ENCODE assay signal across 11 cellular contexts in the genomic region with DNA sequence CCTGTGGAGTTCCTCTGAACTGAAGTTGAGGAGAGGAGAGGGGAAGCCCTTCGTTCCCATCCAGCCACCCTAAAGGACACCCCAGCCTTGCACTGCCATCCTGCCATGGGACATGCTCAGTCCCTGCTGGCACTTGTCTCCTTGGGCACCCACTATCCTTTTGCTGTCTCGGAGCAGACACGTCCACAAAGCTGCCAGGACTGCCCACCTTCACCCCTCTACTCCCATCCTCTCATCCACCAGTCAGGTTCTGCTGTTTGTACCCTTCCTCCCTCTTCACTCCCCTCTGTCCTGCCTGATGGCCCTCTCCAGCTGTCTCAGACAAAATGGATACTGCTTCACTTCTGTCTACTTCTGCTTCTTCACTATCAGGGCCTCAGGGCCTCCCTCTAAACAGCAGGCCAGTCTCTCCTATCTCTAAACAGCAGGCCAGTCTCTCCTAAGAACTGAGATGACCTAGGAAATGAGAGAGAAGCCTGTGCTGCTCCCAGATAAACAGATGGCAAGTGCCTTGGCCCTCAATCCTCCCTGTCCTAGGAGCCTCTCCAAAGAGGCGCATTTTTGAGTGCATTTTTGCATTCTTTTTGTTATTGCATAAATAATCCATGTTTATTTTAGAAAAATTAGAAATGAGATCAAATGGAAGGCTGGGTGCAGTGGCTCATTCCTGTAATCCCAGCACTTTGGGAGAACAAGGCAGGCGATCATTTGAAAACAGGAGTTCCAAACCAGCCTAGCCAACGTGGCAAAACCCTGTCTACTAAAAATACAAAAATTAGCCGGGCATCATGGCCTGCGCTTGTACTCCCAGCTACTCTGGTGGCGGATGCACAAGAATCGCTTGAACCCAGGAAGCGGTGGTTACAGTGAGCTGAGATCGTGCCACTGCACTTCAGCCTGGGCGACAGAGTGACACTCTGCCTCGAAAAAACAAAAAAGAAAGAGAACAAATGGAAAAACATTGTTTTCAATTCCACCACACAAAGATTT. TPM values are rescaled to one million over a fixed set of nuclear protein-coding genes. Genes with fewer than 3 reads are reported as not detected.
DNase-seq lines count a peak whose midpoint lies in the region.
"Had no signal": no experiment of that assay in that cellular context is flagged by ENCODE, and none has a peak within 500 bp of the region (broad histone marks: within the 10 kb centered on the region; RNA-seq: fewer than 3 reads in every experiment).

No MANE protein-coding gene starts in this region.

- H3K14ac ChIP-seq in neuronal stem cell (ENCODE audit: low read length) = no peak overlapping the region

- no peak overlapping the region for H3K9ac ChIP-seq in neuronal stem cell (ENCODE audit: low read depth, low read length, poor library complexity)

- POLR2A ChIA-PET in activated CD4-positive, alpha-beta T cell treated with anti-CD3 and anti-CD28 coated beads, Interleukin-2, amount 10 ng/mL, durations not matched to agents 7 days and 5 days (lab: Charles Lee) = no interaction called here

- no peaks in the 10 kb centered on the region for H3K27me3 Mint-ChIP-seq in activated CD4-positive, alpha-beta T cell treated with anti-CD3 and anti-CD28 coated beads, Interleukin-2, amount 10 ng/mL, durations not matched to agents 7 days and 5 days
- H3K27me3 Mint-ChIP-seq in activated naive CD8-positive, alpha-beta T cell treated with anti-CD3 and anti-CD28 coated beads for 36 hours = no peaks in the 10 kb centered on the region

- H3K4me3 Mint-ChIP-seq in activated CD4-positive, alpha-beta T cell treated with anti-CD3 and anti-CD28 coated beads, Interleukin-2, amount 10 ng/mL, durations not matched to agents 7 days and 5 days = peak overlapping the region; percentile 19
- peak overlapping the region; percentile 39 for H3K4me3 Mint-ChIP-seq in activated naive CD8-positive, alpha-beta T cell treated with anti-CD3 and anti-CD28 coated beads for 36 hours

- no peak overlapping the region for H3K18ac ChIP-seq in neuronal stem cell (ENCODE audit: low read length)

- H3K27me3 ChIP-seq in neuronal stem cell (ENCODE audit: control insufficient read depth in 3 of 3, insufficient read depth in 3 of 3, low read depth in 1 of 3, low read length in 3 of 3) = no peaks in the 10 kb centered on the region

- peaks cover 3% of the 10 kb centered on the region for H3K79me1 ChIP-seq in neuronal stem cell (ENCODE audit: low read depth, low read length)

- peaks cover 30% of the 10 kb centered on the region for H3K4me1 Mint-ChIP-seq in activated CD4-positive, alpha-beta T cell treated with anti-CD3 and anti-CD28 coated beads, Interleukin-2, amount 10 ng/mL, durations not matched to agents 7 days and 5 days
- peaks cover 29% of the 10 kb centered on the region for H3K4me1 Mint-ChIP-seq in activated naive CD8-positive, alpha-beta T cell treated with anti-CD3 and anti-CD28 coated beads for 36 hours

- peak overlapping the region in 1 of 2 donors; percentile 61 for H3K4me3 ChIP-seq in neuronal stem cell (ENCODE audit: low read length in 2 of 2)
- H3K4me3 ChIP-seq: mucosa of descending colon had no signal

- no peak overlapping the region for H4K91ac ChIP-seq in neuronal stem cell (ENCODE audit: low read depth, low read length, poor library complexity)

- peak overlapping the region; percentile 6 for H2BK15ac ChIP-seq in neuronal stem cell (ENCODE audit: low read length)

- H3K9me3 ChIP-seq in neuronal stem cell (replicated peaks in 1 of 2; ENCODE audit: control insufficient read depth in 2 of 2, insufficient read depth in 1 of 2, low read depth in 1 of 2, low read length in 2 of 2) = no peaks in the 10 kb centered on the region
- H3K9me3 ChIP-seq: mucosa of descending colon had no signal

- no peak overlapping the region for H3K27ac ChIP-seq in neuronal stem cell (replicated peaks; ENCODE audit: low read length)

- H2AFZ ChIP-seq in neuronal stem cell (ENCODE audit: low read length) = peak overlapping the region; percentile 84

- peak overlapping the region; percentile 5 for H4K8ac ChIP-seq in neuronal stem cell (ENCODE audit: low read depth, low read length)

- no peaks in the 10 kb centered on the region for H3K36me3 ChIP-seq in neuronal stem cell (replicated peaks in 1 of 2; ENCODE audit: control insufficient read depth in 2 of 2, insufficient read depth in 2 of 2, low read length in 2 of 2)

- H3K4me2 ChIP-seq in neuronal stem cell (ENCODE audit: insufficient read depth, low read length, poor library complexity, severe bottlenecking) = no peak overlapping the region

- WGBS in neuronal stem cell (ENCODE audit: extremely low coverage in 2 of 2, insufficient read length in 2 of 2, insufficient replicate concordance in 1 of 2), 2 donors = no CpG with 5 or more reads among the region's 14 CpGs

- H3K4me1 ChIP-seq in neuronal stem cell (ENCODE audit: control insufficient read depth in 2 of 2, insufficient read depth in 1 of 2, low read depth in 1 of 2, low read length in 2 of 2) = peaks cover 0 to 1% of the 10 kb centered on the region in 2 donors

- no peak overlapping the region for H2AK5ac ChIP-seq in neuronal stem cell (ENCODE audit: low read depth, low read length)

- H3K4ac ChIP-seq in neuronal stem cell (ENCODE audit: low read length) = no peak overlapping the region

- no peak overlapping the region for H2BK5ac ChIP-seq in neuronal stem cell (ENCODE audit: low read length)

- CTCF ChIA-PET in activated CD4-positive, alpha-beta T cell treated with anti-CD3 and anti-CD28 coated beads, Interleukin-2, amount 10 ng/mL, durations not matched to agents 7 days and 5 days (lab: Charles Lee) = interaction anchor here (0.6 to 2.4 kb wide), 2 partner anchors 15 to 487 kb away, joined by 3 to 9 read pairs; no protein-coding TSS in a partner anchor

- H3K27ac Mint-ChIP-seq in activated CD4-positive, alpha-beta T cell treated with anti-CD3 and anti-CD28 coated beads, Interleukin-2, amount 10 ng/mL, durations not matched to agents 7 days and 5 days = peak overlapping the region; percentile 93
- H3K27ac Mint-ChIP-seq in activated naive CD8-positive, alpha-beta T cell treated with anti-CD3 and anti-CD28 coated beads for 36 hours = peak overlapping the region; percentile 94

- DNase-seq in activated CD4-positive, alpha-beta T cell treated with anti-CD3 and anti-CD28 coated beads, Interleukin-2, amount 10 ng/mL, durations not matched to agents 7 days and 5 days = peak; percentile 56
- no peak for DNase-seq in activated CD4-positive, alpha-beta T cell treated with anti-CD3 and anti-CD28 coated beads, Interleukin-2, amount 50 U/mL, for 4 hours
- peak; percentile 83 for DNase-seq in NCI-H82 (lab: John Stamatoyannopoulos, UW)
- peak; percentile 38 for DNase-seq in activated naive CD8-positive, alpha-beta T cell treated with anti-CD3 and anti-CD28 coated beads for 36 hours
- DNase-seq in neuronal stem cell (ENCODE audit: low spot score) = no peak
- DNase-seq in KG1 (lab: John Stamatoyannopoulos, UW) = no peak
- DNase-seq in NCI-H748 (lab: John Stamatoyannopoulos, UW; ENCODE audit: unreplicated experiment) = no peak
- DNase-seq in activated gamma-delta T cell (lab: John Stamatoyannopoulos, UW) = no peak
- DNase-seq: amygdala, mucosa of descending colon, NCI-H1048 had no signal

- peaks cover 6% of the 10 kb centered on the region for H3K36me3 Mint-ChIP-seq in activated CD4-positive, alpha-beta T cell treated with anti-CD3 and anti-CD28 coated beads, Interleukin-2, amount 10 ng/mL, durations not matched to agents 7 days and 5 days (ENCODE audit: low read depth)
- H3K36me3 Mint-ChIP-seq in activated naive CD8-positive, alpha-beta T cell treated with anti-CD3 and anti-CD28 coated beads for 36 hours = peaks cover 5% of the 10 kb centered on the region

- H2BK12ac ChIP-seq in neuronal stem cell (ENCODE audit: low read length) = no peak overlapping the region

- H2BK120ac ChIP-seq in neuronal stem cell (ENCODE audit: low read depth, low read length) = no peak overlapping the region

- H3K9me3 Mint-ChIP-seq in activated CD4-positive, alpha-beta T cell treated with anti-CD3 and anti-CD28 coated beads, Interleukin-2, amount 10 ng/mL, durations not matched to agents 7 days and 5 days = no peaks in the 10 kb centered on the region
- H3K9me3 Mint-ChIP-seq in activated naive CD8-positive, alpha-beta T cell treated with anti-CD3 and anti-CD28 coated beads for 36 hours = no peaks in the 10 kb centered on the region

- peak overlapping the region; percentile 6 for H3K23ac ChIP-seq in neuronal stem cell (ENCODE audit: low read depth, low read length, poor library complexity)

RNA-seq across cellular contexts. Expression of a gene that starts 4.4 kb away (rescaled TPM):
- total RNA-seq in activated CD4-positive, alpha-beta T cell treated with anti-CD3 and anti-CD28 coated beads, Interleukin-2, amount 10 ng/mL, durations not matched to agents 7 days and 5 days = 100 to 1,000 TPM in 1 of 2 experiments, 10 to 100 TPM in 1; 98.1 to 120 TPM
- total RNA-seq in activated naive CD8-positive, alpha-beta T cell treated with anti-CD3 and anti-CD28 coated beads for 36 hours = 100 to 1,000 TPM; 142 to 149 TPM
- 52.5 TPM for polyA plus RNA-seq in neuronal stem cell (2013, experiment 1 of 2)
- polyA plus RNA-seq in neuronal stem cell (2013, experiment 2 of 2) = 54.2 TPM

RNA-seq across cellular contexts. Expression of a gene that starts 12.5 kb away (rescaled TPM):
- not detected for total RNA-seq in activated CD4-positive, alpha-beta T cell treated with anti-CD3 and anti-CD28 coated beads, Interleukin-2, amount 10 ng/mL, durations not matched to agents 7 days and 5 days
- total RNA-seq in activated naive CD8-positive, alpha-beta T cell treated with anti-CD3 and anti-CD28 coated beads for 36 hours = not detected
- polyA plus RNA-seq in neuronal stem cell (2013, experiment 1 of 2) = 0.11 TPM
- polyA plus RNA-seq in neuronal stem cell (2013, experiment 2 of 2) = 0.10 TPM

RNA-seq across cellular contexts. Expression of a gene that starts 39.5 kb away (rescaled TPM):
- total RNA-seq in activated CD4-positive, alpha-beta T cell treated with anti-CD3 and anti-CD28 coated beads, Interleukin-2, amount 10 ng/mL, durations not matched to agents 7 days and 5 days = not detected
- under 1 TPM in 1 of 2 experiments, not detected in 1; 0.39 TPM for total RNA-seq in activated naive CD8-positive, alpha-beta T cell treated with anti-CD3 and anti-CD28 coated beads for 36 hours
- polyA plus RNA-seq in neuronal stem cell (2013, experiment 1 of 2) = 0.33 TPM
- polyA plus RNA-seq in neuronal stem cell (2013, experiment 2 of 2) = 0.21 TPM

RNA-seq across cellular contexts. Expression of a gene that starts 46.3 kb away (rescaled TPM):
- 100 to 1,000 TPM; 197 to 211 TPM for total RNA-seq in activated CD4-positive, alpha-beta T cell treated with anti-CD3 and anti-CD28 coated beads, Interleukin-2, amount 10 ng/mL, durations not matched to agents 7 days and 5 days
- total RNA-seq in activated naive CD8-positive, alpha-beta T cell treated with anti-CD3 and anti-CD28 coated beads for 36 hours = 10 to 100 TPM; 29.5 to 33.0 TPM
- polyA plus RNA-seq in neuronal stem cell (2013, experiment 1 of 2) = 9.6 TPM
- 8.6 TPM for polyA plus RNA-seq in neuronal stem cell (2013, experiment 2 of 2)

Comparison
In these comparisons a context has a peak if more than half of its experiments do, and no peak if none do; other contexts are left out.
1. DNase-seq: peak in activated CD4-positive, alpha-beta T cell treated with anti-CD3 and anti-CD28 coated beads, Interleukin-2, amount 10 ng/mL, durations not matched to agents 7 days and 5 days (single experiment), NCI-H82 (single experiment) and activated naive CD8-positive, alpha-beta T cell treated with anti-CD3 and anti-CD28 coated beads for 36 hours (single experiment); none in activated CD4-positive, alpha-beta T cell treated with anti-CD3 and anti-CD28 coated beads, Interleukin-2, amount 50 U/mL, for 4 hours (0 of 2), neuronal stem cell (single experiment), KG1 (single experiment), NCI-H748 (single experiment) and activated gamma-delta T cell (single experiment).